7 cellular contexts compared by ENCODE assay signal in the genomic region with DNA sequence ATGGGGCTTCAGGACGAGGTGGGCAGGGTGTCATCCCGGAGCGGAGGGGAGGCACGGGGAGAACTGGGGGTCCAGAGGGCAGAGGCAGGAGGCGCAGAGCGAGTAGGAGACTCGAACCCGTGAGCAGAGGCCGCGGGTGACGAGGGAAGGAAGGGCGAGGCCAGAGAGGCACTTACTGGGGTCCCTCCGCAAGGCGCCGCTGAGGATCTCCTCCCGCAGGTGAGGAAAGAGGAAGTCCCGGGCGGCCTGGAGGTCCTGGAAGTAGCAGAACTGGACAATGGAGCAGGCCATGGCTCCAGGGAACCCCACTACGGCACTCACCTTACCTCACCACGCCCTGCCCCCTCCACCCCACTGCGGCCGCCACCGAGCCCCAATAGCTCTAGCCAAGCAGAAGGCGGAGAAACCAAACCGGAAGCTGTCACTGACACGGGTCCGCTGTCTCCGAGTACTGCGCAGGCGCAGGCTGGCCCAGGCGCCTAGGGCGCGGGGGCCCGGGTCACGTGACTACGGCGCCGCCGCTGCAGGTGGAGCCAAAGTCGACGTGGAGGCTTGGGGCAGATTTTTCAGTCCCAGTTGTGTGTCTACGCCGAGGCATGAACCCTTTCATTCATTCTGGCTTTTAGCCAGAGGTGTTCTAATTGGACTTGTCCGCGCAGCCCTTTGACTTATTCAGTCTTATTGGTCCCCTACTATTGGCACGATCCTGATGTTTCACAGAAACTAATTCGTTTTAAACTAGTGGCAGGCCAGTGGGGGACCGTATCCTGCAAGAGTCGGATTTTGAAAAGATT. TPM values are rescaled to one million over a fixed set of nuclear protein-coding genes. Genes with fewer than 3 reads are reported as not detected.
DNase-seq lines count a peak whose midpoint lies in the region; ATAC-seq, FAIRE-seq and TF ChIP-seq lines count a peak whose summit lies in the region.

A gene with protein sequence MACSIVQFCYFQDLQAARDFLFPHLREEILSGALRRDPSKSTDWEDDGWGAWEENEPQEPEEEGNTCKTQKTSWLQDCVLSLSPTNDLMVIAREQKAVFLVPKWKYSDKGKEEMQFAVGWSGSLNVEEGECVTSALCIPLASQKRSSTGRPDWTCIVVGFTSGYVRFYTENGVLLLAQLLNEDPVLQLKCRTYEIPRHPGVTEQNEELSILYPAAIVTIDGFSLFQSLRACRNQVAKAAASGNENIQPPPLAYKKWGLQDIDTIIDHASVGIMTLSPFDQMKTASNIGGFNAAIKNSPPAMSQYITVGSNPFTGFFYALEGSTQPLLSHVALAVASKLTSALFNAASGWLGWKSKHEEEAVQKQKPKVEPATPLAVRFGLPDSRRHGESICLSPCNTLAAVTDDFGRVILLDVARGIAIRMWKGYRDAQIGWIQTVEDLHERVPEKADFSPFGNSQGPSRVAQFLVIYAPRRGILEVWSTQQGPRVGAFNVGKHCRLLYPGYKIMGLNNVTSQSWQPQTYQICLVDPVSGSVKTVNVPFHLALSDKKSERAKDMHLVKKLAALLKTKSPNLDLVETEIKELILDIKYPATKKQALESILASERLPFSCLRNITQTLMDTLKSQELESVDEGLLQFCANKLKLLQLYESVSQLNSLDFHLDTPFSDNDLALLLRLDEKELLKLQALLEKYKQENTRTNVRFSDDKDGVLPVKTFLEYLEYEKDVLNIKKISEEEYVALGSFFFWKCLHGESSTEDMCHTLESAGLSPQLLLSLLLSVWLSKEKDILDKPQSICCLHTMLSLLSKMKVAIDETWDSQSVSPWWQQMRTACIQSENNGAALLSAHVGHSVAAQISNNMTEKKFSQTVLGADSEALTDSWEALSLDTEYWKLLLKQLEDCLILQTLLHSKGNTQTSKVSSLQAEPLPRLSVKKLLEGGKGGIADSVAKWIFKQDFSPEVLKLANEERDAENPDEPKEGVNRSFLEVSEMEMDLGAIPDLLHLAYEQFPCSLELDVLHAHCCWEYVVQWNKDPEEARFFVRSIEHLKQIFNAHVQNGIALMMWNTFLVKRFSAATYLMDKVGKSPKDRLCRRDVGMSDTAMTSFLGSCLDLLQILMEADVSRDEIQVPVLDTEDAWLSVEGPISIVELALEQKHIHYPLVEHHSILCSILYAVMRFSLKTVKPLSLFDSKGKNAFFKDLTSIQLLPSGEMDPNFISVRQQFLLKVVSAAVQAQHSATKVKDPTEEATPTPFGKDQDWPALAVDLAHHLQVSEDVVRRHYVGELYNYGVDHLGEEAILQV (N-terminal part only) (minus strand): TSS at position 407 of the 794 bp plus-strand sequence. CDS start 116 bp downstream, at position 291.

- H3K36me3 ChIP-seq in hepatocyte (replicated peaks; ENCODE audit: insufficient read depth, low read depth), result no peaks in the 10 kb centered on the region

- H3K27ac ChIP-seq in hepatocyte, result peak within 1 kb of the TSS; percentile 99

- peaks cover 10% of the 10 kb centered on the region for H3K4me1 Mint-ChIP-seq in T-helper 2 cell treated with Interferon-gamma antibody and Interleukin-4, amounts not matched to agents 5 μg/mL and 100 μg/mL, for 36 hours (ENCODE audit: low read depth)

- H3K9me2 ChIP-seq in hepatocyte (replicated peaks; ENCODE audit: insufficient read depth), result no peaks in the 10 kb centered on the region

- peaks cover 10% of the 10 kb centered on the region for H3K27me3 Mint-ChIP-seq in T-helper 2 cell treated with Interferon-gamma antibody and Interleukin-4, amounts not matched to agents 5 μg/mL and 100 μg/mL, for 36 hours (ENCODE audit: low read depth)

- H3K4me1 ChIP-seq in hepatocyte (ENCODE audit: insufficient read depth), result peaks cover 11% of the 10 kb centered on the region

- peak; percentile 95 for ATAC-seq in HG02973 (IDR thresholded peaks at IDR 0.05; ENCODE audit: unreplicated experiment)

- no peaks in the 10 kb centered on the region for H3K9me3 ChIP-seq in hepatocyte (ENCODE audit: low read depth)

- H3K4me3 ChIP-seq in astrocyte of the cerebellum (ENCODE audit: low read depth, low read length) (peak within 1 kb of the TSS; percentile 92), hepatocyte (peak within 1 kb of the TSS; percentile 68)

- H3K4me2 ChIP-seq in hepatocyte, result peak within 1 kb of the TSS; percentile 78

- no peaks in the 10 kb centered on the region for H3K9me3 Mint-ChIP-seq in T-helper 2 cell treated with Interferon-gamma antibody and Interleukin-4, amounts not matched to agents 5 μg/mL and 100 μg/mL, for 36 hours

- 2% methylated on average over 37 of the region's 49 CpGs for WGBS in hepatocyte (ENCODE audit: low lambda C conversion rate, missing lambda C conversion rate)

- no peak within 1 kb of the TSS for H3K27ac Mint-ChIP-seq in T-helper 2 cell treated with Interferon-gamma antibody and Interleukin-4, amounts not matched to agents 5 μg/mL and 100 μg/mL, for 36 hours

- in situ Hi-C loops in astrocyte of the cerebellum (cut with HindIII; ENCODE audit: low sequenced_read_pairs), result no loop called here

- H3K4me3 Mint-ChIP-seq in T-helper 2 cell treated with Interferon-gamma antibody and Interleukin-4, amounts not matched to agents 5 μg/mL and 100 μg/mL, for 36 hours, result no peak within 1 kb of the TSS

- peak within 1 kb of the TSS; percentile 95 for H2AFZ ChIP-seq in hepatocyte

- H3K79me2 ChIP-seq in hepatocyte, result peaks cover 47% of the 10 kb centered on the region

- FAIRE-seq in GM18507 (lab: Jason Lieb, UNC), result peak; percentile 95

- TF ChIP-seq CTCF in astrocyte of the cerebellum (IDR thresholded peaks at IDR 0.05; ENCODE audit: low read depth, low read length, missing control alignments) (no peak), hepatocyte (IDR thresholded peaks at IDR 0.05; ENCODE audit: poor library complexity) (no peak)

- H3K27me3 ChIP-seq in hepatocyte, result no peaks in the 10 kb centered on the region

- DNase-seq in GM18507 (ENCODE audit: extremely low spot score, insufficient read length, low read depth) (peak; percentile 97), NCI-H1930 (lab: John Stamatoyannopoulos, UW) (peak; percentile 84 to 93), astrocyte of the cerebellum (ENCODE audit: low read depth) (peak; percentile 71), hepatocyte (ENCODE audit: low spot score) (peak; percentile 98), retina (peak; percentile 96)
- peak; percentile 98 for DNase-seq in T-helper 2 cell treated with Interferon-gamma antibody and Interleukin-4, amounts not matched to agents 5 μg/mL and 100 μg/mL, for 36 hours (ENCODE audit: low spot score)

- peaks cover 18% of the 10 kb centered on the region for H3K36me3 Mint-ChIP-seq in T-helper 2 cell treated with Interferon-gamma antibody and Interleukin-4, amounts not matched to agents 5 μg/mL and 100 μg/mL, for 36 hours (ENCODE audit: low read depth)

- no peaks in the 10 kb centered on the region for H4K20me1 ChIP-seq in hepatocyte (ENCODE audit: insufficient read depth, poor library complexity, severe bottlenecking)

RNA-seq across cellular contexts. Expression of the gene that starts here (rescaled TPM):
- total RNA-seq in hepatocyte, result 25.2 and 31.6 TPM in 2 replicates
- polyA plus RNA-seq in hepatocyte, result 12.6 and 13.7 TPM in 2 replicates

Comparison
In these comparisons a context has a peak if more than half of its experiments do, and no peak if none do; other contexts are left out.
1. Peak in every context shown above with its lines: DNase-seq, ATAC-seq, H3K4me3 ChIP-seq and H3K27ac ChIP-seq.